In genomic region chr12:113822986-113823385, GRCh38 we compare ENCODE assay signal across 15 cellular contexts.
"Had no signal": no experiment of that assay in that cellular context is flagged by ENCODE, and none has a peak within 500 bp of the region (broad histone marks: within the 10 kb centered on the region; RNA-seq: fewer than 3 reads in every experiment).

No MANE protein-coding gene starts in this region.

- DNase-seq: activated CD4-positive, alpha-beta T cell treated with anti-CD3 and anti-CD28 coated beads, Interleukin-2, amount 10 ng/mL, durations not matched to agents 24 days and 14 days; activated CD4-positive, CD25-positive, alpha-beta regulatory T cell; activated CD8-positive, alpha-beta T cell treated with anti-CD3 and anti-CD28 coated beads for 36 hours; activated naive CD4-positive, alpha-beta T cell treated with anti-CD3 and anti-CD28 coated beads for 36 hours; activated T-cell treated with anti-CD3 and anti-CD28 coated beads, Interleukin-2, amount 50 U/mL, for 4 hours; aorta; colonic mucosa; foreskin melanocyte; psoas muscle; right lobe of liver; stimulated activated CD4-positive, alpha-beta T cell treated with anti-CD3 and anti-CD28 coated beads, Interleukin-4, amount 100 ng/mL, for 24 hours; stimulated activated naive CD4-positive, alpha-beta T cell treated with Interleukin-2 at 50 U/mL for 16 hours; T1000 had no signal

- H3K27me3 Mint-ChIP-seq: activated CD4-positive, alpha-beta T cell treated with anti-CD3 and anti-CD28 coated beads, Interleukin-2, amount 10 ng/mL, durations not matched to agents 24 days and 14 days; activated CD8-positive, alpha-beta T cell treated with anti-CD3 and anti-CD28 coated beads for 36 hours; central memory CD8-positive, alpha-beta T cell had no signal

- H3K27ac Mint-ChIP-seq: activated CD4-positive, alpha-beta T cell treated with anti-CD3 and anti-CD28 coated beads, Interleukin-2, amount 10 ng/mL, durations not matched to agents 24 days and 14 days; activated CD8-positive, alpha-beta T cell treated with anti-CD3 and anti-CD28 coated beads for 36 hours; activated naive CD4-positive, alpha-beta T cell treated with anti-CD3 and anti-CD28 coated beads for 36 hours had no signal

- H3K4me1 Mint-ChIP-seq: activated CD4-positive, alpha-beta T cell treated with anti-CD3 and anti-CD28 coated beads, Interleukin-2, amount 10 ng/mL, durations not matched to agents 24 days and 14 days had no signal

- H3K4me3 Mint-ChIP-seq: activated CD4-positive, alpha-beta T cell treated with anti-CD3 and anti-CD28 coated beads, Interleukin-2, amount 10 ng/mL, durations not matched to agents 24 days and 14 days; activated CD8-positive, alpha-beta T cell treated with anti-CD3 and anti-CD28 coated beads for 36 hours; activated naive CD4-positive, alpha-beta T cell treated with anti-CD3 and anti-CD28 coated beads for 36 hours; activated T-cell treated with anti-CD3 and anti-CD28 coated beads, Interleukin-2, amount 50 U/mL, for 4 hours; central memory CD8-positive, alpha-beta T cell; neural progenitor cell had no signal

- H3K9me3 Mint-ChIP-seq: activated CD4-positive, alpha-beta T cell treated with anti-CD3 and anti-CD28 coated beads, Interleukin-2, amount 10 ng/mL, durations not matched to agents 24 days and 14 days; activated CD8-positive, alpha-beta T cell treated with anti-CD3 and anti-CD28 coated beads for 36 hours; activated naive CD4-positive, alpha-beta T cell treated with anti-CD3 and anti-CD28 coated beads for 36 hours; activated T-cell treated with anti-CD3 and anti-CD28 coated beads, Interleukin-2, amount 50 U/mL, for 4 hours; central memory CD8-positive, alpha-beta T cell; neural progenitor cell had no signal
